7 cellular contexts compared by ENCODE assay signal in the genomic region with DNA sequence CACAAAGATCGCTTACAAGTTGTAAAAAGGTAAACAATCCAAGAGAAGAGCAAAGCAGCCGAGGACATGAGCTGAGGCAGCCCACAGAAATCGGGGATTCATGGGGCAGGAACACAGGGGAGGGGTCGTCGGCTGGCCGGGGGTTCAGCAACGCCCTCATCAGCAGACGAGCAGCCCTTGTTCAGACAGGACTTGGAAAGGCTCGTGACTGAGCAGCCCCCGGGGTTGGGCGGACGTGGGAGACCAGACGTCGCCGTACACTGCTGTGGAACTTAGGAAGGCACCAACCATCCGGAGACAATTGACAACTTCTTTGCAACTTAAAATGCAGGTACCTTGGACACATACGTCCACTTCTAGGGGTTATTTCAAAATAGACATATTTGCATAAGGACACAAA.
"Had no signal": no experiment of that assay in that cellular context is flagged by ENCODE, and none has a peak within 500 bp of the region (broad histone marks: within the 10 kb centered on the region; RNA-seq: fewer than 3 reads in every experiment).

No MANE protein-coding gene starts in this region.

- H3K9me3 Mint-ChIP-seq: GM23338, H9 had no signal

- DNase-seq: H9, HCEC 1CT, IMR-90 had no signal

- H3K4me2 ChIP-seq: GM23338 had no signal

- H3K27ac Mint-ChIP-seq: GM23338, H9 had no signal

- H2AFZ ChIP-seq: GM23338 had no signal

- FAIRE-seq: H1, H54, HTR-8/SVneo had no signal

- H3K4me3 Mint-ChIP-seq: GM23338, H9 had no signal

- ATAC-seq: GM23338 had no signal

- H3K4me3 ChIP-seq: GM23338 had no signal
